In the genomic region with DNA sequence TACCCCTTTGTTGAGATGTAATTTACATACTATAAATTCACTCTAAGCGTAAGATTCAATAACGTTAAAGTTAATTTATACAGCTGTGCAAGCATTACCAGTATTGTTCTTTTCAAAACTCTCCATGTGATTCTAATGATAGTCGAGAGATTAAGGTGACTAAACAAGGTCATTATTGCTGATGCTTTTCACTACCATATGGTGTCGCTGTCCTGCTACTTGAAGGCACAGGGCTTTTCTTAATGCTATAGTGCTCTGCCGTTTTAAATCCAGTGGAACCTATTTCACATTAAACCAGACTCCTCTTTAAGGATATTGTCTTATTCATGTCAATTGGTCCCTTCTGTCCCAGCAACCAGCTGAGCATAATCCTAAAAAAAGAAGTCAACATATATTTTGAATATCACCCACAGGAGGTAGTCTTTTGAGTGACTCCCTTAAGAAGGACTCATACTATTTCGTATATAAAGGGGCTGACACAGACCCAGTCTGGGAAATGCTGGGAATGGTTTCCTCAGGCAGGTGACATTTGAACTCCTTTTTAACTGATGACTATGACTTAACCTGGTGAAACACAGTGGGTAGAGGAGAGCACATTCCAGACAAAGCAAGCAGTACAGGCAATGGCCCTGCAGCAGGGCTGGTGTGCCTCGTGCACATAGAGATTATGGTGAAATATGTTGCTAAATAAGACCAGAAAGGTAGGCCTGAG, we compare ENCODE assay signal across 8 cellular contexts. TPM values are rescaled to one million over a fixed set of nuclear protein-coding genes. Genes with fewer than 3 reads are reported as not detected.
A peak's percentile ranks its signal among the peaks of the same experiment; 100 is the strongest.
DNase-seq lines count a peak whose midpoint lies in the region; ATAC-seq and TF ChIP-seq lines count a peak whose summit lies in the region.

No MANE protein-coding gene starts in this region.

- H3K4me3 Mint-ChIP-seq in brain: no peak overlapping the region

- ATAC-seq in GM19467 (IDR thresholded peaks at IDR 0.05; ENCODE audit: unreplicated experiment): peak; percentile 77
- peak; percentile 96 for ATAC-seq in HG03442 (IDR thresholded peaks at IDR 0.05; ENCODE audit: unreplicated experiment)
- ATAC-seq in left colon: peak; percentile 93

- peak; percentile 66 for DNase-seq in ELR (ENCODE audit: low read depth)
- DNase-seq in NCI-H748 treated with DMSO at 0.1 percent for 48 hours (lab: John Stamatoyannopoulos, UW): peak; percentile 85
- no peak for DNase-seq in left colon
- no peak for DNase-seq in posterior vena cava (ENCODE audit: low spot score)
- no peak for DNase-seq in activated effector memory CD4-positive, alpha-beta T cell treated with anti-CD3 and anti-CD28 coated beads, Interleukin-2, amount 50 U/mL, for 16 hours

- intact Hi-C loops in left colon (cut with DNase I, micrococcal nuclease) (loop anchor here in 1 of 2 donors (10.0 kb wide), 1 partner anchor 517 kb away; no protein-coding TSS in a partner anchor), posterior vena cava (cut with DNase I) (loop anchor here in 1 of 2 donors (10.0 kb wide), 1 partner anchor 507 kb away; no protein-coding TSS in a partner anchor)

- H3K36me3 Mint-ChIP-seq in brain: no peaks in the 10 kb centered on the region

- peak; percentile 76 to 88 for TF ChIP-seq CTCF in brain (conservative IDR thresholded peaks at IDR 0.05)

- peaks cover 8% of the 10 kb centered on the region for H3K4me1 Mint-ChIP-seq in brain

- peaks cover under 1% of the 10 kb centered on the region for H3K27me3 Mint-ChIP-seq in brain

- H3K9me3 Mint-ChIP-seq in brain: no peaks in the 10 kb centered on the region

- H3K27ac Mint-ChIP-seq in brain: peak overlapping the region in 1 of 5 experiments; percentile 16

RNA-seq across cellular contexts. Expression of gene CYTIP, which starts 53.9 kb away (rescaled TPM):
- 0.76 TPM for polyA plus RNA-seq in brain (ENCODE audit: insufficient read depth, low read depth, low replicate concordance)
- total RNA-seq in left colon (1 to 10 TPM; 5.1 to 6.6 TPM), posterior vena cava (1 to 10 TPM; 6.3 to 6.8 TPM)

Comparison
In these comparisons a context has a peak if more than half of its experiments do, and no peak if none do; other contexts are left out.
1. DNase-seq: peak in ELR (single experiment) and NCI-H748 treated with DMSO at 0.1 percent for 48 hours (single experiment); none in left colon (0 of 2), posterior vena cava (single experiment) and activated effector memory CD4-positive, alpha-beta T cell treated with anti-CD3 and anti-CD28 coated beads, Interleukin-2, amount 50 U/mL, for 16 hours (single experiment).
2. Peak in every context shown above with its lines, with median percentiles within 50 percentile points of each other: ATAC-seq.